In the genomic region with DNA sequence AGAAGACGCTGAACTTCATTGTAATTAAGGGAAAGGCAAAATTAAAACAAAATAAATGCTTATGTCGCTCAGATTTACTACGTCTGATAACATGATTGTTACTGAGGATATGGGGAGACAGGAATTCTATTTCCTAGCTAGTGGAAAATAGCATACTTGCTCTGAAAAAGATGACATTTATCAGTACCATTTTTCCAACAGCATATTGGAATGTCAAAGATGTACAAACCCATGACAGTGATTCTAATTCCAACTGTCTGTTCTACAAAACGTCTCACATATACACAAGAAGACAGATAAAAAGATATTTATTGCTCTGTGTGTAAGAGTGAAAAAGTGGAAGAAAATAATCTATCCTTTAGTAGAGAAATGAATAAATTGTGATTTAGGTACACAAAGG, we compare ENCODE assay signal across 39 cellular contexts.
"Had no signal": no experiment of that assay in that cellular context is flagged by ENCODE, and none has a peak within 500 bp of the region (broad histone marks: within the 10 kb centered on the region; RNA-seq: fewer than 3 reads in every experiment).

No MANE protein-coding gene starts in this region.

- ATAC-seq: activated naive CD4-positive, alpha-beta T cell treated with anti-CD3 and anti-CD28 coated beads, Interleukin-2, amount 50 U/mL, for 72 hours; activated naive CD8-positive, alpha-beta T cell treated with anti-CD3 and anti-CD28 coated beads, Interleukin-2, amount 50 U/mL, for 24 hours; activated T-cell treated with anti-CD3 and anti-CD28 coated beads, Interleukin-2, amount 50 U/mL, for 4 hours; activated T-cell treated with anti-CD3 and anti-CD28 coated beads, Interleukin-2, amount 50 U/mL, for 72 hours; activated T-helper 17 cell treated with anti-CD3 and anti-CD28 coated beads, Interleukin-2, amount 50 U/mL, for 72 hours; body of pancreas had no signal

- H3K9me3 ChIP-seq: adrenal gland, body of pancreas, breast epithelium had no signal

- H3K9me3 Mint-ChIP-seq: activated naive CD4-positive, alpha-beta T cell treated with anti-CD3 and anti-CD28 coated beads for 36 hours; activated naive CD4-positive, alpha-beta T cell treated with anti-CD3 and anti-CD28 coated beads, Interleukin-2, amount 10 ng/mL, durations not matched to agents 7 days and 5 days; activated naive CD4-positive, alpha-beta T cell treated with anti-CD3 and anti-CD28 coated beads, Interleukin-2, amount 50 U/mL, for 24 hours; activated naive CD8-positive, alpha-beta T cell treated with anti-CD3 and anti-CD28 coated beads, Interleukin-2, amount 10 ng/mL, durations not matched to agents 7 days and 5 days; activated naive CD8-positive, alpha-beta T cell treated with anti-CD3 and anti-CD28 coated beads, Interleukin-2, amount 50 U/mL, for 24 hours; activated T-cell treated with anti-CD3 and anti-CD28 coated beads, Interleukin-2, amount 50 U/mL, for 4 hours; activated T-cell treated with anti-CD3 and anti-CD28 coated beads, Interleukin-2, amount 50 U/mL, for 72 hours; activated T-helper 1 cell treated with anti-CD3 and anti-CD28 coated beads, Interleukin-12 subunit alpha, Interleukin-12 subunit beta, Interleukin-2, Interleukin-4 antibody, amounts not matched to agents 30 ng/mL and 10 ng/mL and 1 ng/mL, durations not matched to agents 14 hours and 24 hours and 36 hours; activated T-helper 17 cell treated with anti-CD3 and anti-CD28 coated beads, Interleukin-2, amount 50 U/mL, for 72 hours; activated T-helper 2 cell treated with anti-CD3 and anti-CD28 coated beads, Interferon-gamma antibody, Interleukin-2, Interleukin-4, amounts not matched to agents 10 μg/mL and 5 μg/mL and 100 μg/mL, durations not matched to agents 14 hours and 24 hours and 36 hours; central memory CD8-positive, alpha-beta T cell had no signal

- DNase-seq: activated effector memory CD4-positive, alpha-beta T cell treated with anti-CD3 and anti-CD28 coated beads, Interleukin-2, amount 50 U/mL, for 16 hours; activated effector memory CD4-positive, alpha-beta T cell treated with Interleukin-2 at 50 U/mL for 16 hours; activated gamma-delta T cell; activated gamma-delta T cell treated with Interleukin-2 at 50 U/mL for 16 hours; activated naive CD4-positive, alpha-beta T cell; activated naive CD4-positive, alpha-beta T cell treated with anti-CD3 and anti-CD28 coated beads for 36 hours; activated naive CD4-positive, alpha-beta T cell treated with anti-CD3 and anti-CD28 coated beads, Interleukin-2, amount 10 ng/mL, durations not matched to agents 7 days and 5 days; activated naive CD4-positive, alpha-beta T cell treated with anti-CD3 and anti-CD28 coated beads, Interleukin-2, amount 50 U/mL, for 16 hours; activated naive CD4-positive, alpha-beta T cell treated with Interleukin-2 at 50 U/mL for 16 hours; activated naive CD8-positive, alpha-beta T cell treated with anti-CD3 and anti-CD28 coated beads for 36 hours; activated naive CD8-positive, alpha-beta T cell treated with anti-CD3 and anti-CD28 coated beads, Interleukin-2, amount 10 ng/mL, durations not matched to agents 7 days and 5 days; activated naive CD8-positive, alpha-beta T cell treated with anti-CD3 and anti-CD28 coated beads, Interleukin-2, amount 50 U/mL, for 24 hours; activated T-cell treated with anti-CD3 and anti-CD28 coated beads, Interleukin-2, amount 50 U/mL, for 24 hours; activated T-cell treated with anti-CD3 and anti-CD28 coated beads, Interleukin-2, amount 50 U/mL, for 4 hours; activated T-cell treated with anti-CD3 and anti-CD28 coated beads, Interleukin-2, amount 50 U/mL, for 48 hours; activated T-cell treated with anti-CD3 and anti-CD28 coated beads, Interleukin-2, amount 50 U/mL, for 72 hours; adrenal gland; amniotic stem cell; amygdala; anterior cingulate cortex; aorta; body of pancreas; brain microvascular endothelial cell; caudate nucleus; central memory CD4-positive, alpha-beta T cell; cerebellar nuclear complex had no signal

- H3K36me3 ChIP-seq: adrenal gland, ascending aorta, brain microvascular endothelial cell, breast epithelium, cardiac muscle cell had no signal

- H3K27ac ChIP-seq: adrenal gland, ascending aorta, body of pancreas, brain microvascular endothelial cell, breast epithelium, cardiac muscle cell had no signal

- H3K4me1 Mint-ChIP-seq: activated naive CD4-positive, alpha-beta T cell treated with anti-CD3 and anti-CD28 coated beads, Interleukin-2, amount 10 ng/mL, durations not matched to agents 7 days and 5 days; activated naive CD4-positive, alpha-beta T cell treated with anti-CD3 and anti-CD28 coated beads, Interleukin-2, amount 50 U/mL, for 24 hours; activated naive CD8-positive, alpha-beta T cell treated with anti-CD3 and anti-CD28 coated beads, Interleukin-2, amount 10 ng/mL, durations not matched to agents 7 days and 5 days; activated naive CD8-positive, alpha-beta T cell treated with anti-CD3 and anti-CD28 coated beads, Interleukin-2, amount 50 U/mL, for 24 hours; activated T-helper 17 cell treated with anti-CD3 and anti-CD28 coated beads, Interleukin-2, amount 50 U/mL, for 72 hours; brain; central memory CD8-positive, alpha-beta T cell had no signal

- H3K27me3 ChIP-seq: adrenal gland, ascending aorta, body of pancreas, brain microvascular endothelial cell, breast epithelium, cardiac muscle cell had no signal

- H3K4me3 ChIP-seq: adrenal gland, ascending aorta, body of pancreas, breast epithelium, cardiac muscle cell had no signal

- H3K4me3 Mint-ChIP-seq: activated naive CD4-positive, alpha-beta T cell treated with anti-CD3 and anti-CD28 coated beads for 36 hours; activated naive CD4-positive, alpha-beta T cell treated with anti-CD3 and anti-CD28 coated beads, Interleukin-2, amount 10 ng/mL, durations not matched to agents 7 days and 5 days; activated naive CD4-positive, alpha-beta T cell treated with anti-CD3 and anti-CD28 coated beads, Interleukin-2, amount 50 U/mL, for 24 hours; activated naive CD8-positive, alpha-beta T cell; activated naive CD8-positive, alpha-beta T cell treated with anti-CD3 and anti-CD28 coated beads for 36 hours; activated naive CD8-positive, alpha-beta T cell treated with anti-CD3 and anti-CD28 coated beads, Interleukin-2, amount 10 ng/mL, durations not matched to agents 7 days and 5 days; activated naive CD8-positive, alpha-beta T cell treated with anti-CD3 and anti-CD28 coated beads, Interleukin-2, amount 50 U/mL, for 24 hours; activated T-cell treated with anti-CD3 and anti-CD28 coated beads, Interleukin-2, amount 50 U/mL, for 24 hours; activated T-cell treated with anti-CD3 and anti-CD28 coated beads, Interleukin-2, amount 50 U/mL, for 4 hours; activated T-cell treated with anti-CD3 and anti-CD28 coated beads, Interleukin-2, amount 50 U/mL, for 72 hours; activated T-helper 1 cell treated with anti-CD3 and anti-CD28 coated beads, Interleukin-12 subunit alpha, Interleukin-12 subunit beta, Interleukin-2, Interleukin-4 antibody, amounts not matched to agents 30 ng/mL and 10 ng/mL and 1 ng/mL, durations not matched to agents 14 hours and 24 hours and 36 hours; activated T-helper 17 cell treated with anti-CD3 and anti-CD28 coated beads, Interleukin-2, amount 50 U/mL, for 72 hours; brain; central memory CD8-positive, alpha-beta T cell had no signal

- H3K36me3 Mint-ChIP-seq: activated naive CD4-positive, alpha-beta T cell treated with anti-CD3 and anti-CD28 coated beads, Interleukin-2, amount 10 ng/mL, durations not matched to agents 7 days and 5 days; activated naive CD4-positive, alpha-beta T cell treated with anti-CD3 and anti-CD28 coated beads, Interleukin-2, amount 50 U/mL, for 72 hours; activated naive CD8-positive, alpha-beta T cell; activated naive CD8-positive, alpha-beta T cell treated with anti-CD3 and anti-CD28 coated beads for 36 hours; activated naive CD8-positive, alpha-beta T cell treated with anti-CD3 and anti-CD28 coated beads, Interleukin-2, amount 10 ng/mL, durations not matched to agents 7 days and 5 days had no signal

- FAIRE-seq: astrocyte, bronchial epithelial cell had no signal

- H3K27ac Mint-ChIP-seq: activated naive CD4-positive, alpha-beta T cell treated with anti-CD3 and anti-CD28 coated beads for 36 hours; activated naive CD4-positive, alpha-beta T cell treated with anti-CD3 and anti-CD28 coated beads, Interleukin-2, amount 10 ng/mL, durations not matched to agents 7 days and 5 days; activated naive CD4-positive, alpha-beta T cell treated with anti-CD3 and anti-CD28 coated beads, Interleukin-2, amount 50 U/mL, for 24 hours; activated naive CD4-positive, alpha-beta T cell treated with anti-CD3 and anti-CD28 coated beads, Interleukin-2, amount 50 U/mL, for 72 hours; activated naive CD8-positive, alpha-beta T cell; activated naive CD8-positive, alpha-beta T cell treated with anti-CD3 and anti-CD28 coated beads for 36 hours; activated naive CD8-positive, alpha-beta T cell treated with anti-CD3 and anti-CD28 coated beads, Interleukin-2, amount 10 ng/mL, durations not matched to agents 7 days and 5 days; activated naive CD8-positive, alpha-beta T cell treated with anti-CD3 and anti-CD28 coated beads, Interleukin-2, amount 50 U/mL, for 24 hours; activated T-cell treated with anti-CD3 and anti-CD28 coated beads, Interleukin-2, amount 50 U/mL, for 24 hours; activated T-cell treated with anti-CD3 and anti-CD28 coated beads, Interleukin-2, amount 50 U/mL, for 72 hours; activated T-helper 1 cell treated with anti-CD3 and anti-CD28 coated beads, Interleukin-12 subunit alpha, Interleukin-12 subunit beta, Interleukin-2, Interleukin-4 antibody, amounts not matched to agents 30 ng/mL and 10 ng/mL and 1 ng/mL, durations not matched to agents 14 hours and 24 hours and 36 hours; activated T-helper 17 cell treated with anti-CD3 and anti-CD28 coated beads, Interleukin-2, amount 50 U/mL, for 72 hours; activated T-helper 2 cell treated with anti-CD3 and anti-CD28 coated beads, Interferon-gamma antibody, Interleukin-2, Interleukin-4, amounts not matched to agents 10 μg/mL and 5 μg/mL and 100 μg/mL, durations not matched to agents 14 hours and 24 hours and 36 hours; brain had no signal

- H3K4me1 ChIP-seq: adrenal gland, ascending aorta, body of pancreas, breast epithelium had no signal
